In genomic region chr18:59144483-59144882, GRCh38 we compare ENCODE assay signal across 17 cellular contexts.
"Had no signal": no experiment of that assay in that cellular context is flagged by ENCODE, and none has a peak within 500 bp of the region (broad histone marks: within the 10 kb centered on the region; RNA-seq: fewer than 3 reads in every experiment).

No MANE protein-coding gene starts in this region.

- H3K4me3 Mint-ChIP-seq: activated CD4-positive, alpha-beta T cell treated with anti-CD3 and anti-CD28 coated beads for 36 hours; activated naive CD4-positive, alpha-beta T cell treated with anti-CD3 and anti-CD28 coated beads for 36 hours; neural progenitor cell; WTC11 had no signal

- H3K27me3 ChIP-seq: body of pancreas, esophagus squamous epithelium, heart right ventricle, neural progenitor cell, tibial artery had no signal

- H3K4me2 ChIP-seq: neural progenitor cell had no signal

- H3K27ac ChIP-seq: body of pancreas, esophagus squamous epithelium, heart right ventricle, left ventricle myocardium inferior, neural progenitor cell, tibial artery had no signal

- H3K27me3 Mint-ChIP-seq: activated CD4-positive, alpha-beta T cell treated with anti-CD3 and anti-CD28 coated beads for 36 hours; effector memory CD8-positive, alpha-beta T cell; progenitor cell of endocrine pancreas had no signal

- H3K27ac Mint-ChIP-seq: activated naive CD4-positive, alpha-beta T cell treated with anti-CD3 and anti-CD28 coated beads for 36 hours; effector memory CD8-positive, alpha-beta T cell; neural progenitor cell; progenitor cell of endocrine pancreas; WTC11 had no signal

- H3K9me3 ChIP-seq: body of pancreas, esophagus squamous epithelium, heart right ventricle, left ventricle myocardium inferior, tibial artery had no signal

- H3K9ac ChIP-seq: neural progenitor cell had no signal

- H3K36me3 ChIP-seq: esophagus squamous epithelium, neural progenitor cell had no signal

- ATAC-seq: activated CD4-positive, alpha-beta T cell treated with anti-CD3 and anti-CD28 coated beads for 36 hours; body of pancreas; effector memory CD8-positive, alpha-beta T cell; heart right ventricle; stimulated activated naive CD8-positive, alpha-beta T cell treated with anti-CD3 and anti-CD28 coated beads, Interleukin-15, Interleukin-2, amounts not matched to agents 100 U/mL and 50 U/mL, for 24 hours; WTC11 had no signal

- H2AFZ ChIP-seq: neural progenitor cell had no signal

- H3K9me3 Mint-ChIP-seq: activated naive CD4-positive, alpha-beta T cell treated with anti-CD3 and anti-CD28 coated beads for 36 hours; effector memory CD8-positive, alpha-beta T cell; neural progenitor cell; WTC11 had no signal

- DNase-seq: activated CD4-positive, alpha-beta T cell treated with anti-CD3 and anti-CD28 coated beads for 36 hours; activated naive CD4-positive, alpha-beta T cell treated with anti-CD3 and anti-CD28 coated beads for 36 hours; caudate nucleus; effector memory CD8-positive, alpha-beta T cell; esophagus squamous epithelium; heart right ventricle; left ventricle myocardium inferior; mammary epithelial cell; stimulated activated CD4-positive, alpha-beta T cell treated with anti-CD3 and anti-CD28 coated beads, Interleukin-12 subunit alpha, Interleukin-12 subunit beta, amount 100 ng/mL, for 4 hours; stimulated activated CD4-positive, alpha-beta T cell treated with anti-CD3 and anti-CD28 coated beads, Interleukin-1b, Interleukin-23, amount 100 ng/mL, for 48 hours; stimulated activated CD8-positive, alpha-beta memory T cell treated with anti-CD3 and anti-CD28 coated beads, Interleukin-4, amount 100 ng/mL, for 48 hours; stimulated activated naive CD8-positive, alpha-beta T cell treated with anti-CD3 and anti-CD28 coated beads, Interleukin-15, Interleukin-2, amounts not matched to agents 100 U/mL and 50 U/mL, for 24 hours; tibial artery had no signal

- H3K36me3 Mint-ChIP-seq: neural progenitor cell, WTC11 had no signal

- H3K4me3 ChIP-seq: body of pancreas, esophagus squamous epithelium, heart right ventricle, left ventricle myocardium inferior, neural progenitor cell, tibial artery had no signal
